ENCODE assay signal across 14 cellular contexts in genomic region chr20:22430154-22430745, GRCh38.
DNase-seq lines count a peak whose midpoint lies in the region; ATAC-seq and TF ChIP-seq lines count a peak whose summit lies in the region.
"Had no signal": no experiment of that assay in that cellular context is flagged by ENCODE, and none has a peak within 500 bp of the region (broad histone marks: within the 10 kb centered on the region; RNA-seq: fewer than 3 reads in every experiment).

No MANE protein-coding gene starts in this region.

- TF ChIP-seq CTCF in fibroblast of pulmonary artery (IDR thresholded peaks at IDR 0.05; ENCODE audit: low read length, missing control alignments) (no peak), progenitor cell of endocrine pancreas (IDR thresholded peaks at IDR 0.05; ENCODE audit: unreplicated experiment) (no peak)
- no peak for TF ChIP-seq CTCF in CD4-positive, alpha-beta T cell (IDR thresholded peaks at IDR 0.05)

- H3K27ac Mint-ChIP-seq in progenitor cell of endocrine pancreas, result peak overlapping the region; percentile 88
- no peak overlapping the region for H3K27ac Mint-ChIP-seq in CD4-positive, alpha-beta T cell
- H3K27ac Mint-ChIP-seq: CD4-positive, CD25-positive, alpha-beta regulatory T cell had no signal

- no peak overlapping the region for H3K27ac ChIP-seq in CD4-positive, alpha-beta T cell (ENCODE audit: low read depth, low read length)
- H3K27ac ChIP-seq: sigmoid colon, SK-N-MC had no signal

- CTCF ChIA-PET in CD4-positive, alpha-beta T cell (lab: Charles Lee), result no interaction called here

- intact Hi-C loops in CD4-positive, alpha-beta T cell (cut with DNase I, micrococcal nuclease), result no loop called here

- ATAC-seq in GM19351 (IDR thresholded peaks at IDR 0.05; ENCODE audit: unreplicated experiment), result no peak
- no peak for ATAC-seq in CD4-positive, alpha-beta T cell (ENCODE audit: poor library complexity)

- in situ Hi-C loops in G401 (cut with HindIII; ENCODE audit: low sequenced_read_pairs), result no loop called here

- peak overlapping the region; percentile 10 for H3K4me3 Mint-ChIP-seq in progenitor cell of endocrine pancreas (ENCODE audit: low read depth)
- H3K4me3 Mint-ChIP-seq in CD4-positive, alpha-beta T cell, result no peak overlapping the region
- H3K4me3 Mint-ChIP-seq: CD4-positive, CD25-positive, alpha-beta regulatory T cell had no signal

- no peak overlapping the region for H3K4me3 ChIP-seq in fibroblast of pulmonary artery (replicated peaks; ENCODE audit: low read depth, low read length)
- H3K4me3 ChIP-seq: sigmoid colon, SK-N-MC had no signal

- no peaks in the 10 kb centered on the region for H3K9me3 ChIP-seq in CD4-positive, alpha-beta T cell (ENCODE audit: control insufficient read depth, low read length)

- peaks cover 4% of the 10 kb centered on the region for H3K9me3 Mint-ChIP-seq in progenitor cell of endocrine pancreas (ENCODE audit: low read depth)
- no peaks in the 10 kb centered on the region for H3K9me3 Mint-ChIP-seq in CD4-positive, alpha-beta T cell

- no peaks in the 10 kb centered on the region for H3K27me3 ChIP-seq in CD4-positive, alpha-beta T cell (ENCODE audit: control insufficient read depth, insufficient read depth, low read length)

- H3K4me1 Mint-ChIP-seq in progenitor cell of endocrine pancreas (ENCODE audit: low read depth), result peaks cover 56% of the 10 kb centered on the region
- no peaks in the 10 kb centered on the region for H3K4me1 Mint-ChIP-seq in CD4-positive, alpha-beta T cell (ENCODE audit: low read depth)
- H3K4me1 Mint-ChIP-seq: CD4-positive, CD25-positive, alpha-beta regulatory T cell had no signal

- DNase-seq in HPDE6-E6E7 (ENCODE audit: extremely low spot score), result peak; percentile 61
- peak; percentile 48 for DNase-seq in NCI-H510A treated with DMSO at 0.1 percent for 48 hours (lab: John Stamatoyannopoulos, UW)
- DNase-seq in fibroblast of pulmonary artery (ENCODE audit: low read depth), result peak; percentile 28
- no peak for DNase-seq in progenitor cell of endocrine pancreas (ENCODE audit: low spot score, unreplicated experiment)
- DNase-seq in G401 (ENCODE audit: low spot score), result no peak
- no peak for DNase-seq in CD4-positive, alpha-beta T cell
- DNase-seq: activated CD8-positive, alpha-beta memory T cell treated with anti-CD3 and anti-CD28 coated beads, Interleukin-2, amount 50 U/mL, for 48 hours; CD4-positive, CD25-positive, alpha-beta regulatory T cell; dermis blood vessel endothelial cell; kidney; sigmoid colon; substantia nigra had no signal

- POLR2A ChIA-PET in CD4-positive, alpha-beta T cell (lab: Charles Lee), result no interaction called here

- no peaks in the 10 kb centered on the region for H3K27me3 Mint-ChIP-seq in progenitor cell of endocrine pancreas
- H3K27me3 Mint-ChIP-seq in CD4-positive, alpha-beta T cell, result no peaks in the 10 kb centered on the region

- H3K36me3 Mint-ChIP-seq in progenitor cell of endocrine pancreas (ENCODE audit: insufficient read depth), result no peaks in the 10 kb centered on the region
- no peaks in the 10 kb centered on the region for H3K36me3 Mint-ChIP-seq in CD4-positive, alpha-beta T cell (ENCODE audit: low read depth)
- H3K36me3 Mint-ChIP-seq: CD4-positive, CD25-positive, alpha-beta regulatory T cell had no signal

Comparison
In these comparisons a context has a peak if more than half of its experiments do, and no peak if none do; other contexts are left out.
1. DNase-seq: peak in HPDE6-E6E7 (single experiment), NCI-H510A treated with DMSO at 0.1 percent for 48 hours (single experiment) and fibroblast of pulmonary artery (single experiment); none in progenitor cell of endocrine pancreas (single experiment), G401 (single experiment) and CD4-positive, alpha-beta T cell (0 of 10).